1 cellular context compared by ENCODE assay signal in genomic region chr1:167094690-167095089, GRCh38.
TF ChIP-seq lines count a peak whose summit lies in the region.

No MANE protein-coding gene starts in this region.

TF ChIP-seq in GM23338, 12 proteins besides CTCF, POLR2A, EP300 and RAD21 (continued from another document):
- TF ChIP-seq EZH2phosphoT487 (IDR thresholded peaks at IDR 0.05; ENCODE audit: unreplicated experiment) (no peak), EZH2 (IDR thresholded peaks at IDR 0.05; ENCODE audit: low read depth, unreplicated experiment) (no peak), REST (IDR thresholded peaks at IDR 0.05; ENCODE audit: unreplicated experiment) (no peak), POLR2AphosphoS5 (IDR thresholded peaks at IDR 0.05; ENCODE audit: low read depth) (no peak)
